ENCODE assay signal across 1 cellular context in genomic region chr2:179817181-179817841, GRCh38.
TF ChIP-seq lines count a peak whose summit lies in the region.

No MANE protein-coding gene starts in this region.

TF ChIP-seq in WTC11, 78 proteins besides CTCF, POLR2A, EP300 and RAD21 (continued from another document):
- TF ChIP-seq AFF4 (CRISPR knock-in tag; IDR thresholded peaks at IDR 0.05; ENCODE audit: borderline replicate concordance), result no peak
- no peak for TF ChIP-seq USF2 (CRISPR knock-in tag; IDR thresholded peaks at IDR 0.05)
- no peak for TF ChIP-seq IRF2 (CRISPR knock-in tag; IDR thresholded peaks at IDR 0.05; ENCODE audit: borderline replicate concordance, low read depth)
- TF ChIP-seq MXD4 (CRISPR knock-in tag; IDR thresholded peaks at IDR 0.05; ENCODE audit: borderline replicate concordance), result no peak
- no peak for TF ChIP-seq TEAD4 (CRISPR knock-in tag; IDR thresholded peaks at IDR 0.05)
- TF ChIP-seq PREB (CRISPR knock-in tag; IDR thresholded peaks at IDR 0.05; ENCODE audit: borderline replicate concordance), result no peak
- no peak for TF ChIP-seq ZBTB21 (CRISPR knock-in tag; IDR thresholded peaks at IDR 0.05; ENCODE audit: borderline replicate concordance)
- TF ChIP-seq ZBTB43 (CRISPR knock-in tag; IDR thresholded peaks at IDR 0.05), result no peak
